Comparison of ENCODE assay signal across 25 cellular contexts in genomic region chr10:11025978-11026377, GRCh38. TPM values are rescaled to one million over a fixed set of nuclear protein-coding genes. Genes with fewer than 3 reads are reported as not detected.
A peak's percentile ranks its signal among the peaks of the same experiment; 100 is the strongest.
DNase-seq lines count a peak whose midpoint lies in the region; ATAC-seq and TF ChIP-seq lines count a peak whose summit lies in the region.
"Had no signal": no experiment of that assay in that cellular context is flagged by ENCODE, and none has a peak within 500 bp of the region (broad histone marks: within the 10 kb centered on the region; RNA-seq: fewer than 3 reads in every experiment).

No MANE protein-coding gene starts in this region.

- TF ChIP-seq CTCF in GM23338 (conservative IDR thresholded peaks at IDR 0.05; ENCODE audit: low read depth in 2 of 2) (no peak), HEK293 (tag by site-specific recombination; IDR thresholded peaks at IDR 0.05) (no peak), hepatocyte (IDR thresholded peaks at IDR 0.05; ENCODE audit: poor library complexity) (no peak), psoas muscle (IDR thresholded peaks at IDR 0.05) (no peak), Calu3 (IDR thresholded peaks at IDR 0.05; ENCODE audit: unreplicated experiment) (no peak)

- H3K9me2 ChIP-seq in GM23338 (ENCODE audit: insufficient read depth) (peaks cover 6% of the 10 kb centered on the region; the same call in 1 of the 2 replicates), hepatocyte (replicated peaks; ENCODE audit: insufficient read depth) (no peaks in the 10 kb centered on the region)

- no peaks in the 10 kb centered on the region for H3K36me3 ChIP-seq in GM23338 (ENCODE audit: insufficient read depth)
- no peaks in the 10 kb centered on the region for H3K36me3 ChIP-seq in HEK293 (ENCODE audit: control insufficient read depth in 2 of 2, insufficient read depth in 1 of 2, low read length in 2 of 2)
- no peaks in the 10 kb centered on the region for H3K36me3 ChIP-seq in hepatocyte (replicated peaks; ENCODE audit: insufficient read depth, low read depth)
- no peaks in the 10 kb centered on the region for H3K36me3 ChIP-seq in psoas muscle (ENCODE audit: insufficient read depth in 1 of 2, low read depth in 1 of 2)

- no TSS peak for BruUV-seq in Calu3 (replicated peaks; lab: Mats Ljungman, UMichigan)

- 0 out of 2 replicates have a peak overlapping the region, but pooled peaks have one; percentile 20 for H3K27ac Mint-ChIP-seq in GM23338
- H3K27ac Mint-ChIP-seq in Calu3 (ENCODE audit: unreplicated experiment): no peak overlapping the region
- H3K27ac Mint-ChIP-seq: CD4-positive, alpha-beta memory T cell had no signal

- H3K9me3 Mint-ChIP-seq in GM23338: no peaks in the 10 kb centered on the region
- peaks cover 2% of the 10 kb centered on the region for H3K9me3 Mint-ChIP-seq in Calu3 (ENCODE audit: low read depth, unreplicated experiment)

- H3K9me3 ChIP-seq in HEK293 (ENCODE audit: control insufficient read depth, insufficient read depth, low read depth, low read length) (no peaks in the 10 kb centered on the region), hepatocyte (ENCODE audit: low read depth) (no peaks in the 10 kb centered on the region), psoas muscle (no peaks in the 10 kb centered on the region)
- H3K9me3 ChIP-seq: Caco-2 had no signal

- ATAC-seq in GM23338 (no peak), psoas muscle (no peak)
- ATAC-seq: HepG2, K562 had no signal

- no peaks in the 10 kb centered on the region for H3F3A ChIP-seq in GM23338 (replicated peaks; ENCODE audit: low read depth)

- no peaks in the 10 kb centered on the region for H3K27me3 Mint-ChIP-seq in GM23338 (ENCODE audit: insufficient read depth, low read depth, poor library complexity)
- no peaks in the 10 kb centered on the region for H3K27me3 Mint-ChIP-seq in Calu3 (ENCODE audit: unreplicated experiment)

- peaks cover 13% of the 10 kb centered on the region; the same call in 1 of the 2 replicates for H3K4me1 ChIP-seq in GM23338 (ENCODE audit: insufficient read depth)
- peaks cover 30% of the 10 kb centered on the region for H3K4me1 ChIP-seq in HEK293 (ENCODE audit: control insufficient read depth, insufficient read depth, low read length)
- no peaks in the 10 kb centered on the region for H3K4me1 ChIP-seq in hepatocyte (ENCODE audit: insufficient read depth)
- H3K4me1 ChIP-seq in psoas muscle: peaks cover 38% of the 10 kb centered on the region
- H3K4me1 ChIP-seq: Caco-2 had no signal

- H3K27ac ChIP-seq in GM23338 (ENCODE audit: low read depth) (no peak overlapping the region), HEK293 (ENCODE audit: extremely low read depth, low read depth, low read length) (no peak overlapping the region), hepatocyte (peak overlapping the region; percentile 56), psoas muscle (peak overlapping the region; percentile 1)

- no peaks in the 10 kb centered on the region for H3K36me3 Mint-ChIP-seq in GM23338 (ENCODE audit: low read depth)
- no peaks in the 10 kb centered on the region for H3K36me3 Mint-ChIP-seq in Calu3 (ENCODE audit: insufficient read depth, unreplicated experiment)
- H3K36me3 Mint-ChIP-seq: CD4-positive, alpha-beta memory T cell had no signal

- H3K4me1 Mint-ChIP-seq in GM23338: peaks cover 18% of the 10 kb centered on the region
- H3K4me1 Mint-ChIP-seq in Calu3 (ENCODE audit: low read depth, unreplicated experiment): no peaks in the 10 kb centered on the region

- DNase-seq in GM23338 (ENCODE audit: low spot score) (no peak), hepatocyte (ENCODE audit: low spot score) (no peak), psoas muscle (no peak), Calu3 (no peak), NCI-H1436 treated with DMSO at 0.1 percent for 48 hours (lab: John Stamatoyannopoulos, UW) (no peak), GOT3 (lab: John Stamatoyannopoulos, UW) (no peak), DMS 273 treated with DMSO at 0.1 percent for 48 hours (lab: John Stamatoyannopoulos, UW) (no peak)
- DNase-seq: C1 segment of cervical spinal cord; Caco-2; CD4-positive, alpha-beta memory T cell; DND-41; H7; Kasumi-1; NCI-H1092 treated with DMSO at 0.1 percent for 48 hours; NCI-H1436; NCI-H2029; NCI-H2227 treated with DMSO at 0.1 percent for 48 hours; NCI-H510A; NCI-H69; Right ventricle myocardium superior; RPMI8226 had no signal

- H3K4me3 ChIP-seq in GM23338 (no peak overlapping the region), HEK293 (ENCODE audit: low read depth, low read length) (no peak overlapping the region), hepatocyte (no peak overlapping the region), psoas muscle (no peak overlapping the region)
- H3K4me3 ChIP-seq: K562 had no signal

- CTCF ChIA-PET in HEK293 (lab: Yijun Ruan, JAX): interaction anchor here (1.0 kb wide), 1 partner anchor 55 kb away, joined by 4 read pairs; no protein-coding TSS in a partner anchor
- CTCF ChIA-PET in Calu3 (lab: Charles Lee): no interaction called here

- WGBS in hepatocyte (ENCODE audit: low lambda C conversion rate, missing lambda C conversion rate): 82% methylated on average over 7 of the region's 7 CpGs
- 62 to 82% (median 63%) methylated on average over 7 of the region's 7 CpGs for WGBS in psoas muscle, 3 donors

- H3K79me2 ChIP-seq in GM23338 (replicated peaks; ENCODE audit: insufficient read depth): peaks cover 32% of the 10 kb centered on the region; the same call in 1 of the 2 replicates
- H3K79me2 ChIP-seq in hepatocyte: peaks cover 5% of the 10 kb centered on the region

- intact Hi-C loops in psoas muscle (cut with DNase I): no loop called here
- intact Hi-C loops in Calu3 (cut with micrococcal nuclease; ENCODE audit: unreplicated experiment): no loop called here

- POLR2A ChIA-PET in HEK293 (lab: Yijun Ruan, JAX): no interaction called here

- H2AFZ ChIP-seq in GM23338 (no peak overlapping the region), hepatocyte (no peak overlapping the region)

- H3K27me3 ChIP-seq in GM23338 (ENCODE audit: insufficient read depth): no peaks in the 10 kb centered on the region
- H3K27me3 ChIP-seq in hepatocyte: peaks cover 23% of the 10 kb centered on the region
- H3K27me3 ChIP-seq in psoas muscle (ENCODE audit: insufficient read depth in 3 of 3, low read length in 2 of 3): no peaks in the 10 kb centered on the region

- no peak overlapping the region for H3K4me3 Mint-ChIP-seq in GM23338
- no peak overlapping the region for H3K4me3 Mint-ChIP-seq in Calu3 (ENCODE audit: low read depth, unreplicated experiment)
- H3K4me3 Mint-ChIP-seq: CD4-positive, alpha-beta memory T cell had no signal

- H4K20me1 ChIP-seq in GM23338 (replicated peaks; ENCODE audit: insufficient read depth) (no peaks in the 10 kb centered on the region), hepatocyte (ENCODE audit: insufficient read depth, poor library complexity, severe bottlenecking) (no peaks in the 10 kb centered on the region)

- no peak overlapping the region for H3K4me2 ChIP-seq in GM23338
- H3K4me2 ChIP-seq in hepatocyte: no peak overlapping the region

TF ChIP-seq in GM23338, 12 proteins besides CTCF, POLR2A, EP300 and RAD21 (continues in another document):
- TF ChIP-seq JUNB (IDR thresholded peaks at IDR 0.05; ENCODE audit: unreplicated experiment): no peak
- no peak for TF ChIP-seq EZH2 (IDR thresholded peaks at IDR 0.05; ENCODE audit: low read depth, unreplicated experiment)
- no peak for TF ChIP-seq ZNF331 (CRISPR knock-in tag; IDR thresholded peaks at IDR 0.05; ENCODE audit: low read depth)
- no peak for TF ChIP-seq NANOG (IDR thresholded peaks at IDR 0.05; ENCODE audit: borderline replicate concordance)
- TF ChIP-seq EZH2phosphoT487 (IDR thresholded peaks at IDR 0.05; ENCODE audit: unreplicated experiment): no peak
- no peak for TF ChIP-seq CREB1 (CRISPR knock-in tag; IDR thresholded peaks at IDR 0.05; ENCODE audit: low read depth)
- no peak for TF ChIP-seq ZNF114 (CRISPR knock-in tag; IDR thresholded peaks at IDR 0.05)
- no peak for TF ChIP-seq STAT1 (IDR thresholded peaks at IDR 0.05; ENCODE audit: unreplicated experiment)
- no peak for TF ChIP-seq POLR2AphosphoS5 (IDR thresholded peaks at IDR 0.05; ENCODE audit: low read depth)

TF ChIP-seq in HEK293, 187 proteins besides CTCF, POLR2A, EP300 and RAD21:
- TF ChIP-seq SCRT2 (tag by site-specific recombination; IDR thresholded peaks at IDR 0.05) (peak; percentile 75), ZNF416 (tag by site-specific recombination; IDR thresholded peaks at IDR 0.05) (no peak), HOXA7 (CRISPR knock-in tag; IDR thresholded peaks at IDR 0.05; ENCODE audit: borderline replicate concordance) (no peak), ZEB2 (tag by site-specific recombination; IDR thresholded peaks at IDR 0.05) (no peak), PRDM6 (tag by site-specific recombination; IDR thresholded peaks at IDR 0.05) (no peak), SP3 (tag by site-specific recombination; IDR thresholded peaks at IDR 0.05) (no peak)

RNA-seq across cellular contexts. Expression of gene CELF2, which starts 8.3 kb away (rescaled TPM):
- 22.5 and 22.9 TPM in 2 replicates for total RNA-seq in GM23338 (2014; rRNA removed; shearing (Covaris generic))
- 16.0 and 18.1 TPM in 2 replicates for polyA plus RNA-seq in GM23338 (2016; fragmentation: Nextera tagmentation; extraction: Ambion mirVana)
- 13.0 and 16.6 TPM in 2 replicates for total RNA-seq in hepatocyte
- polyA plus RNA-seq in hepatocyte: 25.9 and 26.9 TPM in 2 replicates
- total RNA-seq in psoas muscle: 10 to 100 TPM; 29.0 to 47.8 (median 35.9) TPM
- polyA plus RNA-seq in psoas muscle: 10 to 100 TPM in 2 of 3 donors, 1 to 10 TPM in 1; 9.8 to 13.2 (median 10.4) TPM
- not detected in 2 replicates for total RNA-seq in Calu3 (2022)
- total RNA-seq: A673, HepG2 had no signal
- polyA plus RNA-seq: HepG2 had no signal

Comparison
In these comparisons a context has a peak if more than half of its experiments do, and no peak if none do; other contexts are left out.
1. H3K27ac ChIP-seq: peak in hepatocyte (single experiment) and psoas muscle (single experiment); none in GM23338 (single experiment) and HEK293 (single experiment).
2. RNA of gene CELF2, which starts 8.3 kb away (total RNA-seq): 29.0 to 47.8 TPM in psoas muscle, 22.5 to 22.9 TPM in GM23338 and 13.0 to 16.6 TPM in hepatocyte; not detected in Calu3; every median in the first group is over 10 times any median in the second.